Comparison of ENCODE assay signal across 22 cellular contexts in the genomic region with DNA sequence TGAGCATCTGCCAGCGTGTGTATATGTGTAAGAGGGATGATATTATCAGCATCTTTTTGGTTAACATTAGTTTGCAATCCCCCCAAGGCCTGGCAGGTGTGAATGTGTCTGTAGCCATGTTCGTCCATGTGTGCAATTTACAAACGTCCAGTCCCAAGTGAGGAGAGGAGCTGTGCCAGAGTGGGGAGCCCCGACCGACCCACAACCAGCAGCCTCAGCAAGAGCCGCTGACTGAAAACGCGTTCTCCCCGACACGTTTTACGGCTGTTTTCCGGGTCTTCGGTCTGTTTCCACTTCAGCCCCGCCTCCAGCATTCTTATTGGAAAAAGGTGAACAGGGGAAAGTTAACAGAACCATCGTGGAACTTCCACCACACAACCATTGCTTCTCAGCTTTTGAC.
"Had no signal": no experiment of that assay in that cellular context is flagged by ENCODE, and none has a peak within 500 bp of the region (broad histone marks: within the 10 kb centered on the region; RNA-seq: fewer than 3 reads in every experiment).

No MANE protein-coding gene starts in this region.

- H3K9ac ChIP-seq: parathyroid adenoma had no signal

- H3K36me3 ChIP-seq: prostate gland, right atrium auricular region, sigmoid colon, tibial artery, upper lobe of left lung had no signal

- H3K9me3 ChIP-seq: mucosa of descending colon, prostate gland, testis had no signal

- H2AFZ ChIP-seq: parathyroid adenoma had no signal

- H3K9me3 Mint-ChIP-seq: natural killer cell treated with Interleukin-12 subunit alpha and Interleukin-12 subunit beta and Interleukin-15 and Interleukin-18, amount 100 ng/mL, for 72 hours had no signal

- H3K36me3 Mint-ChIP-seq: memory B cell; mesothelial cell of epicardium; naive B cell; natural killer cell treated with Interleukin-12 subunit alpha and Interleukin-12 subunit beta and Interleukin-15 and Interleukin-18, amount 100 ng/mL, for 72 hours; stimulated activated memory B cell treated with anti-CD40 and anti-IgM and Interleukin-4, amounts not matched to agents 10 μg/mL and 1 μg/mL and 100 μg/mL, for 72 hours had no signal

- H3K79me2 ChIP-seq: parathyroid adenoma had no signal

- H3K27me3 Mint-ChIP-seq: naive B cell; stimulated activated memory B cell treated with anti-CD40 and anti-IgM and Interleukin-4, amounts not matched to agents 10 μg/mL and 1 μg/mL and 100 μg/mL, for 72 hours had no signal

- H3K27ac ChIP-seq: parathyroid adenoma, prostate gland, right atrium auricular region, sigmoid colon, testis, tibial artery, upper lobe of left lung had no signal

- H3K27ac Mint-ChIP-seq: memory B cell; mesothelial cell of epicardium; naive B cell; natural killer cell treated with Interleukin-12 subunit alpha and Interleukin-12 subunit beta and Interleukin-15 and Interleukin-18, amount 100 ng/mL, for 72 hours; stimulated activated memory B cell treated with anti-CD40 and anti-IgM and Interleukin-4, amounts not matched to agents 10 μg/mL and 1 μg/mL and 100 μg/mL, for 72 hours had no signal

- H3K27me3 ChIP-seq: right atrium auricular region, testis, upper lobe of left lung had no signal

- H3K4me1 ChIP-seq: parathyroid adenoma, prostate gland, right atrium auricular region, sigmoid colon, testis, tibial artery, upper lobe of left lung had no signal

- H3K4me3 ChIP-seq: lung, mucosa of descending colon, prostate gland, right atrium auricular region, sigmoid colon, testis, tibial artery, upper lobe of left lung had no signal

- DNase-seq: cortex of kidney; effector CD4-positive, alpha-beta T cell; kidney; mucosa of descending colon; naive B cell; sigmoid colon; stimulated activated CD4-positive, alpha-beta T cell treated with anti-CD3 and anti-CD28 coated beads, Interleukin-4, amount 100 ng/mL, for 4 hours; stimulated activated naive CD8-positive, alpha-beta T cell treated with anti-CD3 and anti-CD28 coated beads, Interleukin-15, Interleukin-2, amounts not matched to agents 100 U/mL and 50 U/mL, for 24 hours; substantia nigra; testis; tibial artery; upper lobe of left lung had no signal

- H3K4me1 Mint-ChIP-seq: memory B cell; mesothelial cell of epicardium; naive B cell; stimulated activated memory B cell treated with anti-CD40 and anti-IgM and Interleukin-4, amounts not matched to agents 10 μg/mL and 1 μg/mL and 100 μg/mL, for 72 hours had no signal

- ATAC-seq: left lobe of liver; mucosa of descending colon; natural killer cell treated with Interleukin-12 subunit alpha and Interleukin-12 subunit beta and Interleukin-15 and Interleukin-18, amount 100 ng/mL, for 72 hours; stimulated activated memory B cell treated with anti-CD40 and anti-IgM and Interleukin-4, amounts not matched to agents 10 μg/mL and 1 μg/mL and 100 μg/mL, for 72 hours; stimulated activated naive CD8-positive, alpha-beta T cell treated with anti-CD3 and anti-CD28 coated beads, Interleukin-15, Interleukin-2, amounts not matched to agents 100 U/mL and 50 U/mL, for 24 hours had no signal

- H3K4me3 Mint-ChIP-seq: memory B cell; mesothelial cell of epicardium; naive B cell; natural killer cell treated with Interleukin-12 subunit alpha and Interleukin-12 subunit beta and Interleukin-15 and Interleukin-18, amount 100 ng/mL, for 72 hours; neural crest cell; stimulated activated memory B cell treated with anti-CD40 and anti-IgM and Interleukin-4, amounts not matched to agents 10 μg/mL and 1 μg/mL and 100 μg/mL, for 72 hours had no signal
